ENCODE assay signal across 1 cellular context in genomic region chr7:99440195-99440594, GRCh38.
A peak's percentile ranks its signal among the peaks of the same experiment; 100 is the strongest.
TF ChIP-seq lines count a peak whose summit lies in the region.

No MANE protein-coding gene starts in this region.

TF ChIP-seq in H1, 55 proteins besides CTCF, POLR2A, EP300 and RAD21:
- TF ChIP-seq TAF1 (IDR thresholded peaks at IDR 0.05; ENCODE audit: low read depth, low read length) (no peak), MAFK (IDR thresholded peaks at IDR 0.05; ENCODE audit: low read depth, low read length) (no peak), CEBPB (IDR thresholded peaks at IDR 0.05; ENCODE audit: low read depth, low read length) (peak; percentile 74), MAX (IDR thresholded peaks at IDR 0.05) (no peak)
